Comparison of ENCODE assay signal across 8 cellular contexts in genomic region chr15:37100109-37100873, GRCh38. TPM values are rescaled to one million over a fixed set of nuclear protein-coding genes. Genes with fewer than 3 reads are reported as not detected.
A peak's percentile ranks its signal among the peaks of the same experiment; 100 is the strongest.
DNase-seq lines count a peak whose midpoint lies in the region; ATAC-seq, FAIRE-seq and TF ChIP-seq lines count a peak whose summit lies in the region.

TSS of gene MEIS2 (minus strand) at chr15:37100549. CDS start at chr15:37099466, 1,083 bp downstream.

- H3K4me1 Mint-ChIP-seq in WTC11, result peaks cover 68% of the 10 kb centered on the region

- POLR2A ChIA-PET in A549 (lab: Yijun Ruan, JAX), result no interaction called here
- POLR2A ChIA-PET in WTC11 (lab: Charles Lee), result interaction anchor here (0.6 kb wide), 1 partner anchor 216 kb away, joined by 9 read pairs; no protein-coding TSS in a partner anchor

- in situ Hi-C loops in endometrial microvascular endothelial cells (cut with HindIII; ENCODE audit: inconsistent ontology term, low pct_unique_long_range_greater_than_20kb, low sequenced_read_pairs), result no loop called here

- TF ChIP-seq CTCF in A549 (IDR thresholded peaks at IDR 0.05) (no peak), WTC11 (IDR thresholded peaks at IDR 0.05) (no peak)

- 0 out of 3 replicates have a peak, but pooled peaks cover 5% of the 10 kb centered on the region for H3K4me1 ChIP-seq in A549

- TF ChIP-seq EP300 in A549 (IDR thresholded peaks at IDR 0.05), result no peak

- ATAC-seq in A549 (peak; percentile 63 to 76), HG03280 (IDR thresholded peaks at IDR 0.05; ENCODE audit: unreplicated experiment) (peak; percentile 33), WTC11 (peak; percentile 20)

- FAIRE-seq in A549 (lab: Jason Lieb, UNC), result no peak

- TF ChIP-seq POLR2A in A549 (IDR thresholded peaks at IDR 0.05; ENCODE audit: low read length) (peak; percentile 65), GM15510 (IDR thresholded peaks at IDR 0.05; ENCODE audit: borderline replicate concordance, extremely low read depth, insufficient read length) (peak; percentile 55)

- H3K4me2 ChIP-seq in A549, result peak within 1 kb of the TSS; percentile 84

- DNase-seq in A549 (ENCODE audit: low read depth in 1 of 2, low spot score in 1 of 2) (peak; percentile 79 to 93), NCI-H2227 treated with DMSO at 0.1 percent for 48 hours (lab: John Stamatoyannopoulos, UW) (peak; percentile 75), WTC11 (ENCODE audit: low spot score) (peak; percentile 87), medulla oblongata (ENCODE audit: extremely low spot score) (peak; percentile 91), stromal cell of bone marrow (ENCODE audit: low read depth) (peak; percentile 88)

- CTCF ChIA-PET in A549 (lab: Yijun Ruan, JAX), result interaction anchor here (1.2 to 1.5 kb wide), 2 partner anchors 35 to 217 kb away, joined by 4 read pairs; no protein-coding TSS in a partner anchor
- CTCF ChIA-PET in WTC11 (lab: Charles Lee), result interaction anchor here (1.3 to 3.1 kb wide), 3 partner anchors 36 to 217 kb away, joined by 3 to 14 read pairs (median 6); no protein-coding TSS in a partner anchor

- H3K9me3 ChIP-seq in A549, result no peaks in the 10 kb centered on the region

- H3K36me3 Mint-ChIP-seq in WTC11, result no peaks in the 10 kb centered on the region

- TF ChIP-seq RAD21 in A549 (conservative IDR thresholded peaks at IDR 0.05 in 1 of 2, IDR thresholded peaks at IDR 0.05 in 1 of 2), result no peak

- H3K4me3 Mint-ChIP-seq in WTC11, result peak within 1 kb of the TSS; percentile 86

- H3K9me3 Mint-ChIP-seq in WTC11, result no peaks in the 10 kb centered on the region

- H3K27ac Mint-ChIP-seq in WTC11, result peak within 1 kb of the TSS; percentile 50

- WGBS in A549 (ENCODE audit: missing lambda C conversion rate), result 1% methylated on average over 34 of the region's 63 CpGs

- H3K27ac ChIP-seq in A549, result peak within 1 kb of the TSS; percentile 97 to 100

- peak within 1 kb of the TSS; percentile 81 for H3K4me3 ChIP-seq in A549

- H3K27me3 Mint-ChIP-seq in WTC11 (ENCODE audit: low read depth), result peaks cover 86% of the 10 kb centered on the region

TF ChIP-seq in A549, 52 proteins besides CTCF, POLR2A, EP300 and RAD21 (continues in another document):
- TF ChIP-seq HOXA7 (CRISPR knock-in tag; IDR thresholded peaks at IDR 0.05) (no peak), REST (IDR thresholded peaks at IDR 0.05) (no peak), ESRRA (IDR thresholded peaks at IDR 0.05; ENCODE audit: borderline replicate concordance, low read length) (no peak), SMC3 (IDR thresholded peaks at IDR 0.05) (no peak; the same call in 2 of the 3 replicates), FOXS1 (CRISPR knock-in tag; IDR thresholded peaks at IDR 0.05) (no peak), CEBPB (IDR thresholded peaks at IDR 0.05) (no peak), HES2 (IDR thresholded peaks at IDR 0.05) (no peak), RNF2 (IDR thresholded peaks at IDR 0.05; ENCODE audit: borderline replicate concordance, low read depth) (no peak), KDM1A (IDR thresholded peaks at IDR 0.05; ENCODE audit: low read depth) (no peak), FOSB (CRISPR knock-in tag; IDR thresholded peaks at IDR 0.05) (no peak)
- TF ChIP-seq, protein P1, sequence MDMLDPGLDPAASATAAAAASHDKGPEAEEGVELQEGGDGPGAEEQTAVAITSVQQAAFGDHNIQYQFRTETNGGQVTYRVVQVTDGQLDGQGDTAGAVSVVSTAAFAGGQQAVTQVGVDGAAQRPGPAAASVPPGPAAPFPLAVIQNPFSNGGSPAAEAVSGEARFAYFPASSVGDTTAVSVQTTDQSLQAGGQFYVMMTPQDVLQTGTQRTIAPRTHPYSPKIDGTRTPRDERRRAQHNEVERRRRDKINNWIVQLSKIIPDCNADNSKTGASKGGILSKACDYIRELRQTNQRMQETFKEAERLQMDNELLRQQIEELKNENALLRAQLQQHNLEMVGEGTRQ (IDR thresholded peaks at IDR 0.05), result no peak

TF ChIP-seq in WTC11, 78 proteins besides CTCF, POLR2A, EP300 and RAD21:
- TF ChIP-seq MXD4 (CRISPR knock-in tag; IDR thresholded peaks at IDR 0.05; ENCODE audit: borderline replicate concordance) (no peak), CDX4 (CRISPR knock-in tag; IDR thresholded peaks at IDR 0.05; ENCODE audit: borderline replicate concordance) (no peak)

RNA-seq across cellular contexts. Expression of gene MEIS2, which starts in this region (rescaled TPM):
- polyA plus RNA-seq in A549 (2011; rRNA removed) (11.1 and 12.1 TPM in 2 replicates), A549 (2017; fragmentation: RNase III; extraction: RNeasy Plus Mini Kit Qiagen cat#74134 plus additional on column Dnase treatment) (7.3 to 9.0 TPM (median 8.0 TPM) in 3 replicates)
- polyA plus RNA-seq in A549 (2012; cell fraction: cytosol; rRNA removed), result 10.7 and 11.7 TPM in 2 replicates
- 15.8 and 16.5 TPM in 2 replicates for polyA plus RNA-seq in A549 (2012; cell fraction: nucleus; rRNA removed)
- 16.9 and 20.8 TPM in 2 replicates for polyA minus RNA-seq in A549 (2011; rRNA and poly(A)+ RNA removed)
- total RNA-seq in WTC11 (2021) (0.30 to 1.2 TPM (median 0.57 TPM) in 3 replicates), endometrial microvascular endothelial cells (ENCODE audit: inconsistent ontology term) (40.9 TPM)

Comparison
In these comparisons a context has a peak if more than half of its experiments do, and no peak if none do; other contexts are left out.
1. Peak in every context shown above with its lines: DNase-seq, ATAC-seq, H3K4me3 ChIP-seq and H3K27ac ChIP-seq.
2. RNA of gene MEIS2 (total RNA-seq): 40.9 TPM in endometrial microvascular endothelial cells (single experiment); 0.30 to 1.2 TPM in WTC11; every median in the first group is over 10 times any median in the second.